Comparison of ENCODE assay signal across 22 cellular contexts in the genomic region with DNA sequence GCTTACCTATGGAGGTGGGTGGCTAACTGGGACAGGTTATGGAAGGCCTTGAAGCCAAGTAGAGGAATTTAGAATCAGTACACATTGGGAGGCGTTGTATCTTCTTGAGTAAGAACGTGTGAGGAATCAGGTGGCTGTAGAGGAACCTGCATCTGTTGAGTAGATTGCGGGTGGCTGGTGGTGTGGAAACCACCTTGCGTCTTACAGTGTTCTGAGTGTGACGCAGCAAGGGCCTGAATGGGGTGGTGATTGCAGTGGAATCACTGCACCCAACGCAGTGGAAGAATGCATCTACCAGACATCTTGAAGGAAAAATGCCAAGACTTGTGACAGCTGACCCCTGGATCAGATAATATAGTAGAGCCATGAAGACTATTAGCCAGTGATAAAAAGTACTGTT.
A peak's percentile ranks its signal among the peaks of the same experiment; 100 is the strongest.
DNase-seq lines count a peak whose midpoint lies in the region; ATAC-seq and TF ChIP-seq lines count a peak whose summit lies in the region.
"Had no signal": no experiment of that assay in that cellular context is flagged by ENCODE, and none has a peak within 500 bp of the region (broad histone marks: within the 10 kb centered on the region; RNA-seq: fewer than 3 reads in every experiment).

No MANE protein-coding gene starts in this region.

- no peak for TF ChIP-seq CTCF in activated CD8-positive, alpha-beta T cell treated with anti-CD3 and anti-CD28 coated beads for 36 hours (IDR thresholded peaks at IDR 0.05)
- no peak for TF ChIP-seq CTCF in activated B cell treated with CpG ODN at 0.5 μM for 24 hours (IDR thresholded peaks at IDR 0.05)

- no peak for ATAC-seq in activated CD8-positive, alpha-beta T cell treated with anti-CD3 and anti-CD28 coated beads, Interleukin-2, amount 10 ng/mL, durations not matched to agents 7 days and 5 days
- ATAC-seq in activated CD8-positive, alpha-beta T cell treated with anti-CD3 and anti-CD28 coated beads for 36 hours = no peak
- ATAC-seq in activated B cell treated with CpG ODN at 0.5 μM for 24 hours (ENCODE audit: low read depth) (peak; percentile 67), memory B cell (ENCODE audit: low read depth) (peak; percentile 65), GM21526 (IDR thresholded peaks at IDR 0.05; ENCODE audit: low FRiP score, unreplicated experiment) (no peak)
- peak; percentile 62 to 76 for ATAC-seq in stimulated activated naive B cell treated with anti-CD40 and anti-IgM and Interleukin-4, amounts not matched to agents 10 μg/mL and 1 μg/mL and 100 μg/mL, for 72 hours (replicated peaks)
- ATAC-seq: activated T-cell treated with anti-CD3 and anti-CD28 coated beads, Interleukin-2, amount 50 U/mL, for 72 hours; esophagus mucosa; left lobe of liver had no signal

- intact Hi-C loops in activated CD8-positive, alpha-beta T cell treated with anti-CD3 and anti-CD28 coated beads for 36 hours (cut with micrococcal nuclease) = no loop called here
- intact Hi-C loops in activated B cell treated with CpG ODN at 0.5 μM for 24 hours (cut with micrococcal nuclease) = loop anchor here (5.0 kb wide), 1 partner anchor 38 kb away; no protein-coding TSS in a partner anchor

- H3K9me3 Mint-ChIP-seq in activated CD8-positive, alpha-beta T cell treated with anti-CD3 and anti-CD28 coated beads, Interleukin-2, amount 10 ng/mL, durations not matched to agents 7 days and 5 days (ENCODE audit: insufficient read depth) = no peaks in the 10 kb centered on the region
- H3K9me3 Mint-ChIP-seq in activated CD8-positive, alpha-beta T cell treated with anti-CD3 and anti-CD28 coated beads for 36 hours = peaks cover 2% of the 10 kb centered on the region
- H3K9me3 Mint-ChIP-seq in activated B cell treated with CpG ODN at 0.5 μM for 24 hours = no peaks in the 10 kb centered on the region
- H3K9me3 Mint-ChIP-seq in memory B cell = no peaks in the 10 kb centered on the region
- H3K9me3 Mint-ChIP-seq in stimulated activated naive B cell treated with anti-CD40 and anti-IgM and Interleukin-4, amounts not matched to agents 10 μg/mL and 1 μg/mL and 100 μg/mL, for 72 hours = no peaks in the 10 kb centered on the region
- H3K9me3 Mint-ChIP-seq: activated T-cell treated with anti-CD3 and anti-CD28 coated beads, Interleukin-2, amount 50 U/mL, for 72 hours; central memory CD8-positive, alpha-beta T cell; type B pancreatic cell had no signal

- no peak for DNase-seq in activated CD8-positive, alpha-beta T cell treated with anti-CD3 and anti-CD28 coated beads, Interleukin-2, amount 10 ng/mL, durations not matched to agents 7 days and 5 days
- DNase-seq in activated CD8-positive, alpha-beta T cell treated with anti-CD3 and anti-CD28 coated beads for 36 hours = no peak
- DNase-seq in activated B cell treated with CpG ODN at 0.5 μM for 24 hours (no peak), memory B cell (ENCODE audit: low spot score in 2 of 2) (no peak), NCI-H2196 treated with DMSO at 0.1 percent for 48 hours (lab: John Stamatoyannopoulos, UW; ENCODE audit: unreplicated experiment) (no peak), germinal center (ENCODE audit: low spot score) (no peak)
- DNase-seq in stimulated activated naive B cell treated with anti-CD40 and anti-IgM and Interleukin-4, amounts not matched to agents 10 μg/mL and 1 μg/mL and 100 μg/mL, for 72 hours = peak; percentile 36
- DNase-seq: activated T-cell treated with anti-CD3 and anti-CD28 coated beads, Interleukin-2, amount 50 U/mL, for 72 hours; DMS153; effector CD4-positive, alpha-beta T cell; GF-D8; MG63; NCI-H146; NCI-H748 treated with DMSO at 0.1 percent for 48 hours; OCI-M1; SHP77; stimulated activated naive CD4-positive, alpha-beta T cell treated with Interleukin-2 at 50 U/mL for 16 hours had no signal

- POLR2A ChIA-PET in activated CD8-positive, alpha-beta T cell treated with anti-CD3 and anti-CD28 coated beads, Interleukin-2, amount 10 ng/mL, durations not matched to agents 7 days and 5 days (lab: Charles Lee) = interaction anchor here (2.8 kb wide), 1 partner anchor 13 kb away, joined by 18 read pairs; no protein-coding TSS in a partner anchor
- POLR2A ChIA-PET in activated CD8-positive, alpha-beta T cell treated with anti-CD3 and anti-CD28 coated beads for 36 hours (lab: Charles Lee) = interaction anchor here (1.1 to 1.4 kb wide), 2 partner anchors 10 to 15 kb away, joined by 3 to 4 read pairs; no protein-coding TSS in a partner anchor
- POLR2A ChIA-PET in activated B cell treated with CpG ODN at 0.5 μM for 24 hours (lab: Charles Lee) = interaction anchor here (1.3 to 2.0 kb wide), 2 partner anchors 73 to 208 kb away, joined by 4 to 6 read pairs; no protein-coding TSS in a partner anchor

- peaks cover 69% of the 10 kb centered on the region for H3K36me3 Mint-ChIP-seq in activated CD8-positive, alpha-beta T cell treated with anti-CD3 and anti-CD28 coated beads, Interleukin-2, amount 10 ng/mL, durations not matched to agents 7 days and 5 days (ENCODE audit: low read depth)
- H3K36me3 Mint-ChIP-seq in activated CD8-positive, alpha-beta T cell treated with anti-CD3 and anti-CD28 coated beads for 36 hours (ENCODE audit: low read depth) = no peaks in the 10 kb centered on the region
- H3K36me3 Mint-ChIP-seq in activated B cell treated with CpG ODN at 0.5 μM for 24 hours (ENCODE audit: low read depth) (no peaks in the 10 kb centered on the region), memory B cell (no peaks in the 10 kb centered on the region)
- H3K36me3 Mint-ChIP-seq in stimulated activated naive B cell treated with anti-CD40 and anti-IgM and Interleukin-4, amounts not matched to agents 10 μg/mL and 1 μg/mL and 100 μg/mL, for 72 hours = peaks cover 0 to under 1% of the 10 kb centered on the region in 2 donors

- no peaks in the 10 kb centered on the region for H3K27me3 Mint-ChIP-seq in activated CD8-positive, alpha-beta T cell treated with anti-CD3 and anti-CD28 coated beads, Interleukin-2, amount 10 ng/mL, durations not matched to agents 7 days and 5 days (ENCODE audit: low read depth)
- H3K27me3 Mint-ChIP-seq in activated CD8-positive, alpha-beta T cell treated with anti-CD3 and anti-CD28 coated beads for 36 hours = no peaks in the 10 kb centered on the region
- no peaks in the 10 kb centered on the region for H3K27me3 Mint-ChIP-seq in activated B cell treated with CpG ODN at 0.5 μM for 24 hours
- H3K27me3 Mint-ChIP-seq in memory B cell = peaks cover 2% of the 10 kb centered on the region
- H3K27me3 Mint-ChIP-seq in stimulated activated naive B cell treated with anti-CD40 and anti-IgM and Interleukin-4, amounts not matched to agents 10 μg/mL and 1 μg/mL and 100 μg/mL, for 72 hours = no peaks in the 10 kb centered on the region
- H3K27me3 Mint-ChIP-seq: central memory CD8-positive, alpha-beta T cell had no signal

- H3K4me3 Mint-ChIP-seq in activated CD8-positive, alpha-beta T cell treated with anti-CD3 and anti-CD28 coated beads, Interleukin-2, amount 10 ng/mL, durations not matched to agents 7 days and 5 days = no peak overlapping the region
- H3K4me3 Mint-ChIP-seq in activated CD8-positive, alpha-beta T cell treated with anti-CD3 and anti-CD28 coated beads for 36 hours = no peak overlapping the region
- H3K4me3 Mint-ChIP-seq in activated B cell treated with CpG ODN at 0.5 μM for 24 hours (peak overlapping the region; percentile 25), memory B cell (no peak overlapping the region)
- no peak overlapping the region for H3K4me3 Mint-ChIP-seq in stimulated activated naive B cell treated with anti-CD40 and anti-IgM and Interleukin-4, amounts not matched to agents 10 μg/mL and 1 μg/mL and 100 μg/mL, for 72 hours
- H3K4me3 Mint-ChIP-seq: activated T-cell treated with anti-CD3 and anti-CD28 coated beads, Interleukin-2, amount 50 U/mL, for 72 hours; central memory CD8-positive, alpha-beta T cell; type B pancreatic cell had no signal

- CTCF ChIA-PET in activated CD8-positive, alpha-beta T cell treated with anti-CD3 and anti-CD28 coated beads, Interleukin-2, amount 10 ng/mL, durations not matched to agents 7 days and 5 days (lab: Charles Lee) = interaction anchor here (0.9 to 8.9 kb wide), 3 partner anchors 9 to 76 kb away, joined by 5 to 89 read pairs (median 73); no protein-coding TSS in a partner anchor
- CTCF ChIA-PET in activated CD8-positive, alpha-beta T cell treated with anti-CD3 and anti-CD28 coated beads for 36 hours (lab: Charles Lee) = interaction anchor here (1.2 to 1.3 kb wide), 2 partner anchors 76 to 150 kb away, joined by 3 to 4 read pairs; no protein-coding TSS in a partner anchor
- CTCF ChIA-PET in activated B cell treated with CpG ODN at 0.5 μM for 24 hours (lab: Charles Lee) = interaction anchor here (1.6 to 2.9 kb wide), 2 partner anchors 75 to 191 kb away, joined by 3 to 21 read pairs; no protein-coding TSS in a partner anchor

- peaks cover 86% of the 10 kb centered on the region for H3K4me1 Mint-ChIP-seq in activated CD8-positive, alpha-beta T cell treated with anti-CD3 and anti-CD28 coated beads, Interleukin-2, amount 10 ng/mL, durations not matched to agents 7 days and 5 days (ENCODE audit: low read depth)
- peaks cover 46% of the 10 kb centered on the region for H3K4me1 Mint-ChIP-seq in activated CD8-positive, alpha-beta T cell treated with anti-CD3 and anti-CD28 coated beads for 36 hours (ENCODE audit: low read depth)
- H3K4me1 Mint-ChIP-seq in activated B cell treated with CpG ODN at 0.5 μM for 24 hours = peaks cover 85% of the 10 kb centered on the region
- peaks cover 39% of the 10 kb centered on the region for H3K4me1 Mint-ChIP-seq in memory B cell
- H3K4me1 Mint-ChIP-seq in stimulated activated naive B cell treated with anti-CD40 and anti-IgM and Interleukin-4, amounts not matched to agents 10 μg/mL and 1 μg/mL and 100 μg/mL, for 72 hours = peaks cover 60 to 64% of the 10 kb centered on the region in 2 donors

- H3K27ac Mint-ChIP-seq in activated CD8-positive, alpha-beta T cell treated with anti-CD3 and anti-CD28 coated beads, Interleukin-2, amount 10 ng/mL, durations not matched to agents 7 days and 5 days = peak overlapping the region; percentile 59
- no peak overlapping the region for H3K27ac Mint-ChIP-seq in activated CD8-positive, alpha-beta T cell treated with anti-CD3 and anti-CD28 coated beads for 36 hours
- H3K27ac Mint-ChIP-seq in activated B cell treated with CpG ODN at 0.5 μM for 24 hours (peak overlapping the region; percentile 94), memory B cell (peak overlapping the region; percentile 88)
- peak overlapping the region; percentile 89 for H3K27ac Mint-ChIP-seq in stimulated activated naive B cell treated with anti-CD40 and anti-IgM and Interleukin-4, amounts not matched to agents 10 μg/mL and 1 μg/mL and 100 μg/mL, for 72 hours
- H3K27ac Mint-ChIP-seq: activated T-cell treated with anti-CD3 and anti-CD28 coated beads, Interleukin-2, amount 50 U/mL, for 72 hours; type B pancreatic cell had no signal

Comparison
In these comparisons a context has a peak if more than half of its experiments do, and no peak if none do; other contexts are left out.
1. ATAC-seq: peak in activated B cell treated with CpG ODN at 0.5 μM for 24 hours (single experiment), memory B cell (single experiment) and stimulated activated naive B cell treated with anti-CD40 and anti-IgM and Interleukin-4, amounts not matched to agents 10 μg/mL and 1 μg/mL and 100 μg/mL, for 72 hours (2 of 2); none in activated CD8-positive, alpha-beta T cell treated with anti-CD3 and anti-CD28 coated beads, Interleukin-2, amount 10 ng/mL, durations not matched to agents 7 days and 5 days (single experiment), activated CD8-positive, alpha-beta T cell treated with anti-CD3 and anti-CD28 coated beads for 36 hours (single experiment) and GM21526 (single experiment).